Comparison of ENCODE assay signal across 9 cellular contexts in genomic region chr2:95043300-95043786, GRCh38. TPM values are rescaled to one million over a fixed set of nuclear protein-coding genes. Genes with fewer than 3 reads are reported as not detected.
DNase-seq lines count a peak whose midpoint lies in the region; ATAC-seq and TF ChIP-seq lines count a peak whose summit lies in the region.
"Had no signal": no experiment of that assay in that cellular context is flagged by ENCODE, and none has a peak within 500 bp of the region (broad histone marks: within the 10 kb centered on the region; RNA-seq: fewer than 3 reads in every experiment).

No MANE protein-coding gene starts in this region.

- peaks cover 38% of the 10 kb centered on the region for H3K27me3 Mint-ChIP-seq in stimulated activated memory B cell treated with anti-CD40 and anti-IgM and Interleukin-4, amounts not matched to agents 10 μg/mL and 1 μg/mL and 100 μg/mL, for 72 hours

- H3K27ac ChIP-seq in foreskin keratinocyte: no peak overlapping the region
- H3K27ac ChIP-seq: tibial artery had no signal

- H3K9me3 Mint-ChIP-seq in stimulated activated memory B cell treated with anti-CD40 and anti-IgM and Interleukin-4, amounts not matched to agents 10 μg/mL and 1 μg/mL and 100 μg/mL, for 72 hours: peaks cover 15% of the 10 kb centered on the region

- H3K27me3 ChIP-seq in foreskin keratinocyte: peaks cover 30% of the 10 kb centered on the region

- no peaks in the 10 kb centered on the region for H3K4me1 ChIP-seq in foreskin keratinocyte

- intact Hi-C loops in posterior vena cava (cut with DNase I): no loop called here

- peak; percentile 84 for DNase-seq in DMS79 treated with DMSO at 0.1 percent for 48 hours (lab: John Stamatoyannopoulos, UW)
- DNase-seq in foreskin keratinocyte: peak; percentile 50 to 75
- peak; percentile 93 for DNase-seq in posterior vena cava (ENCODE audit: low spot score)
- DNase-seq in GOT3 (lab: John Stamatoyannopoulos, UW): no peak
- no peak for DNase-seq in KG1 (lab: John Stamatoyannopoulos, UW)

- peak; percentile 42 for ATAC-seq in HG02588 (IDR thresholded peaks at IDR 0.05; ENCODE audit: unreplicated experiment)
- ATAC-seq in SK-N-SH treated with all-trans-retinoic acid at 6 μM for 48 hours: peak; percentile 76
- peak; percentile 82 for ATAC-seq in foreskin keratinocyte
- ATAC-seq in stimulated activated memory B cell treated with anti-CD40 and anti-IgM and Interleukin-4, amounts not matched to agents 10 μg/mL and 1 μg/mL and 100 μg/mL, for 72 hours: no peak

- TF ChIP-seq CTCF in foreskin keratinocyte (conservative IDR thresholded peaks at IDR 0.05): no peak

- H3K36me3 Mint-ChIP-seq in stimulated activated memory B cell treated with anti-CD40 and anti-IgM and Interleukin-4, amounts not matched to agents 10 μg/mL and 1 μg/mL and 100 μg/mL, for 72 hours: no peaks in the 10 kb centered on the region

- no peaks in the 10 kb centered on the region for H3K4me1 Mint-ChIP-seq in stimulated activated memory B cell treated with anti-CD40 and anti-IgM and Interleukin-4, amounts not matched to agents 10 μg/mL and 1 μg/mL and 100 μg/mL, for 72 hours

- no peak overlapping the region for H3K4me3 Mint-ChIP-seq in stimulated activated memory B cell treated with anti-CD40 and anti-IgM and Interleukin-4, amounts not matched to agents 10 μg/mL and 1 μg/mL and 100 μg/mL, for 72 hours

- H3K27ac Mint-ChIP-seq in stimulated activated memory B cell treated with anti-CD40 and anti-IgM and Interleukin-4, amounts not matched to agents 10 μg/mL and 1 μg/mL and 100 μg/mL, for 72 hours: no peak overlapping the region

TF ChIP-seq in SK-N-SH treated with all-trans-retinoic acid at 6 μM for 48 hours, 23 proteins besides CTCF, POLR2A, EP300 and RAD21:
- no peak for TF ChIP-seq CSRNP3 (CRISPR knock-in tag; IDR thresholded peaks at IDR 0.05)
- no peak for TF ChIP-seq ISL1 (CRISPR knock-in tag; IDR thresholded peaks at IDR 0.05)
- no peak for TF ChIP-seq ZNF565 (CRISPR knock-in tag; conservative IDR thresholded peaks at IDR 0.05; ENCODE audit: low read depth)
- TF ChIP-seq OSR1 (CRISPR knock-in tag; IDR thresholded peaks at IDR 0.05): no peak

RNA-seq across cellular contexts. Expression of gene MAL, which starts 17.8 kb away (rescaled TPM):
- total RNA-seq in foreskin keratinocyte (not detected in 2 replicates), posterior vena cava (1 to 10 TPM; 1.0 to 1.6 TPM)
- not detected in 2 replicates for polyA plus RNA-seq in foreskin keratinocyte

Comparison
In these comparisons a context has a peak if more than half of its experiments do, and no peak if none do; other contexts are left out.
1. DNase-seq: peak in DMS79 treated with DMSO at 0.1 percent for 48 hours (single experiment), foreskin keratinocyte (2 of 2) and posterior vena cava (single experiment); none in GOT3 (single experiment) and KG1 (single experiment).